2 cellular contexts compared by ENCODE assay signal in the genomic region with DNA sequence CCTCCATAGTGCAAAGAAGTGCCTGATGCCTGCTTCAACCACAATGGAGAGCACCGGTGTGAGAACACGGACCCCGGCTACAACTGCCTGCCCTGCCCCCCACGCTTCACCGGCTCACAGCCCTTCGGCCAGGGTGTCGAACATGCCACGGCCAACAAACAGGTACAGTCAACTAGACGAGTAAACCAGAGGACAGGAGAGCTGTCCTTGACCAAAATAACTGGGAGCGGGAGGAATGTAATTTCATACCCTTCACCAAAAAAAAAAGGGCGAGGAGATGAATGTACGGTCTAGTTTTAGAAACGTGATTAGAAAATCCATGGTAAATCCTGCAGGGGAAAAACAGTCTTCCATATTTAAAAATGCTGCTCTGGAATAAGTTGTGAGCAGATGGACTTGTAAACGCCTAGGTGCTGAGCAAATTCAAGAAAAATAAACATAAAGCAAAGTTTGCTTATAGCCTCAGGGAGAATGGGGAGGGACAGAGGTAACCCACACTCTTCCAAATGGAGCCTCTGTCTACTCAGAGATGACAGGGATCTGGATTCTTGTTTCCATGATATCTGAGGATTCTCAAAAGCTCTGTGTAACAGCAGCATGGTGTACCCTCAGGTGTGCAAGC.
TF ChIP-seq lines count a peak whose summit lies in the region.

No MANE protein-coding gene starts in this region.

TF ChIP-seq in IMR-90, 13 proteins besides CTCF, POLR2A, EP300 and RAD21:
- TF ChIP-seq, protein P1, sequence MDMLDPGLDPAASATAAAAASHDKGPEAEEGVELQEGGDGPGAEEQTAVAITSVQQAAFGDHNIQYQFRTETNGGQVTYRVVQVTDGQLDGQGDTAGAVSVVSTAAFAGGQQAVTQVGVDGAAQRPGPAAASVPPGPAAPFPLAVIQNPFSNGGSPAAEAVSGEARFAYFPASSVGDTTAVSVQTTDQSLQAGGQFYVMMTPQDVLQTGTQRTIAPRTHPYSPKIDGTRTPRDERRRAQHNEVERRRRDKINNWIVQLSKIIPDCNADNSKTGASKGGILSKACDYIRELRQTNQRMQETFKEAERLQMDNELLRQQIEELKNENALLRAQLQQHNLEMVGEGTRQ (IDR thresholded peaks at IDR 0.05; ENCODE audit: low read depth, low read length) = no peak; the same call in 1 of the 2 replicates
- TF ChIP-seq CHD1 (IDR thresholded peaks at IDR 0.05; ENCODE audit: low read depth, low read length) (no peak), CEBPB (IDR thresholded peaks at IDR 0.05; ENCODE audit: low read depth, low read length) (no peak)

TF ChIP-seq in SK-N-SH treated with all-trans-retinoic acid at 6 μM for 48 hours, 23 proteins besides CTCF, POLR2A, EP300 and RAD21 (continued from another document):
- TF ChIP-seq, protein P2, sequence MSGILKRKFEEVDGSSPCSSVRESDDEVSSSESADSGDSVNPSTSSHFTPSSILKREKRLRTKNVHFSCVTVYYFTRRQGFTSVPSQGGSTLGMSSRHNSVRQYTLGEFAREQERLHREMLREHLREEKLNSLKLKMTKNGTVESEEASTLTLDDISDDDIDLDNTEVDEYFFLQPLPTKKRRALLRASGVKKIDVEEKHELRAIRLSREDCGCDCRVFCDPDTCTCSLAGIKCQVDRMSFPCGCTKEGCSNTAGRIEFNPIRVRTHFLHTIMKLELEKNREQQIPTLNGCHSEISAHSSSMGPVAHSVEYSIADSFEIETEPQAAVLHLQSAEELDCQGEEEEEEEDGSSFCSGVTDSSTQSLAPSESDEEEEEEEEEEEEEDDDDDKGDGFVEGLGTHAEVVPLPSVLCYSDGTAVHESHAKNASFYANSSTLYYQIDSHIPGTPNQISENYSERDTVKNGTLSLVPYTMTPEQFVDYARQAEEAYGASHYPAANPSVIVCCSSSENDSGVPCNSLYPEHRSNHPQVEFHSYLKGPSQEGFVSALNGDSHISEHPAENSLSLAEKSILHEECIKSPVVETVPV (CRISPR knock-in tag; IDR thresholded peaks at IDR 0.05) = no peak
- no peak for TF ChIP-seq ZNF70 (CRISPR knock-in tag; IDR thresholded peaks at IDR 0.05)
